In the genomic region with DNA sequence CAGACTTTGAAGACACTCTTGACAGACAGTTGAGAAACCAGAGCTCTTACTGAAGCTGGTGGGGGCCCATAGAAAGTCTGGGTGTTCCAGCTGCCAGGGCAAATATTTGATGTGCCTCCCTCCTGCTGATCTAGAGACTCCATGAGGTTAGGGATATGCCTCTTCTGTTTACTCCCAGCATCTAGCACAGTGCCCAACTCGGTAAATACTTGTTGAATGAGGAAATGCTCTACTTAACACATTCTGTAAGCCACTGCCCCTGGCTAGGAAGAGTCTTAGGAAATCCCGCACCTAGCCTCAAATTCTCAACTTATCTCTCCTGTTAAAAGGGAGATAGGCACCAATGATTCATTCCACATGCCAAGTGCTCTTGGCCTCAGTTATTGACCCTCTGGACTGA, we compare ENCODE assay signal across 10 cellular contexts.
A peak's percentile ranks its signal among the peaks of the same experiment; 100 is the strongest.
DNase-seq lines count a peak whose midpoint lies in the region; ATAC-seq and TF ChIP-seq lines count a peak whose summit lies in the region.
"Had no signal": no experiment of that assay in that cellular context is flagged by ENCODE, and none has a peak within 500 bp of the region (broad histone marks: within the 10 kb centered on the region; RNA-seq: fewer than 3 reads in every experiment).

No MANE protein-coding gene starts in this region.

- DNase-seq in DMS53 (lab: John Stamatoyannopoulos, UW) (peak; percentile 82), NCI-H1417 treated with DMSO at 0.1 percent for 48 hours (lab: John Stamatoyannopoulos, UW) (peak; percentile 83), occipital lobe (lab: John Stamatoyannopoulos, UW) (no peak), AML-193 (lab: John Stamatoyannopoulos, UW) (no peak), RPMI8226 (no peak)
- DNase-seq in activated CD8-positive, alpha-beta T cell treated with anti-CD3 and anti-CD28 coated beads for 36 hours, result no peak
- DNase-seq: kidney had no signal

- H3K36me3 ChIP-seq in liver (ENCODE audit: control insufficient read depth in 4 of 4, insufficient read depth in 3 of 4, low read depth in 1 of 4, low read length in 3 of 4), result no peaks in the 10 kb centered on the region

- no peaks in the 10 kb centered on the region for H3K9me3 ChIP-seq in liver (ENCODE audit: control insufficient read depth in 4 of 4, low read length in 3 of 4)

- H3K4me3 Mint-ChIP-seq in activated CD8-positive, alpha-beta T cell treated with anti-CD3 and anti-CD28 coated beads for 36 hours, result no peak overlapping the region
- H3K4me3 Mint-ChIP-seq: central memory CD8-positive, alpha-beta T cell had no signal

- intact Hi-C loops in activated CD8-positive, alpha-beta T cell treated with anti-CD3 and anti-CD28 coated beads for 36 hours (cut with micrococcal nuclease), result no loop called here

- H3K4me1 Mint-ChIP-seq in activated CD8-positive, alpha-beta T cell treated with anti-CD3 and anti-CD28 coated beads for 36 hours (ENCODE audit: low read depth), result peaks cover 66% of the 10 kb centered on the region

- no peaks in the 10 kb centered on the region for H3K27me3 ChIP-seq in liver (ENCODE audit: control insufficient read depth in 4 of 4, insufficient read depth in 4 of 4, low read length in 3 of 4)

- POLR2A ChIA-PET in activated CD8-positive, alpha-beta T cell treated with anti-CD3 and anti-CD28 coated beads for 36 hours (lab: Charles Lee), result no interaction called here

- CTCF ChIA-PET in activated CD8-positive, alpha-beta T cell treated with anti-CD3 and anti-CD28 coated beads for 36 hours (lab: Charles Lee), result interaction anchor here (2.0 kb wide), 1 partner anchor 183 kb away, joined by 7 read pairs; no protein-coding TSS in a partner anchor

- peaks cover 3% of the 10 kb centered on the region for H3K9me3 Mint-ChIP-seq in activated CD8-positive, alpha-beta T cell treated with anti-CD3 and anti-CD28 coated beads for 36 hours
- H3K9me3 Mint-ChIP-seq: central memory CD8-positive, alpha-beta T cell had no signal

- peak overlapping the region; percentile 75 for H3K27ac Mint-ChIP-seq in activated CD8-positive, alpha-beta T cell treated with anti-CD3 and anti-CD28 coated beads for 36 hours

- H3K27ac ChIP-seq in liver (ENCODE audit: low read depth in 1 of 2, low read length in 2 of 2), result peak overlapping the region; percentile 55 to 77

- no peak overlapping the region for H3K9ac ChIP-seq in liver (ENCODE audit: low read depth in 1 of 2, low read length in 2 of 2)

- peaks cover 5 to 25% (median 16%) of the 10 kb centered on the region in 4 donors for H3K4me1 ChIP-seq in liver (ENCODE audit: control insufficient read depth in 4 of 4, insufficient read depth in 4 of 4, low read length in 3 of 4)

- H3K4me3 ChIP-seq in liver (ENCODE audit: low read depth in 1 of 3, low read length in 3 of 3), result no peak overlapping the region

- 16% methylated on average over 2 of the region's 2 CpGs for WGBS in liver

- TF ChIP-seq RAD21 in liver (IDR thresholded peaks at IDR 0.05), result peak; percentile 46 to 68

- TF ChIP-seq CTCF in activated CD8-positive, alpha-beta T cell treated with anti-CD3 and anti-CD28 coated beads for 36 hours (IDR thresholded peaks at IDR 0.05), result no peak
- TF ChIP-seq CTCF in liver (IDR thresholded peaks at IDR 0.05; ENCODE audit: low read depth, low read length, missing input control), result no peak

- H3K36me3 Mint-ChIP-seq in activated CD8-positive, alpha-beta T cell treated with anti-CD3 and anti-CD28 coated beads for 36 hours (ENCODE audit: low read depth), result no peaks in the 10 kb centered on the region

- ATAC-seq in activated CD8-positive, alpha-beta T cell treated with anti-CD3 and anti-CD28 coated beads for 36 hours, result no peak
- ATAC-seq in GM18907 (IDR thresholded peaks at IDR 0.05; ENCODE audit: unreplicated experiment), result no peak

- no peaks in the 10 kb centered on the region for H3K27me3 Mint-ChIP-seq in activated CD8-positive, alpha-beta T cell treated with anti-CD3 and anti-CD28 coated beads for 36 hours
- H3K27me3 Mint-ChIP-seq: central memory CD8-positive, alpha-beta T cell had no signal

TF ChIP-seq in liver, 16 proteins besides CTCF, POLR2A, EP300 and RAD21:
- TF ChIP-seq EGR1 (IDR thresholded peaks at IDR 0.05; ENCODE audit: low read depth in 2 of 2) (peak in 1 of 2 donors; percentile 52), RXRA (IDR thresholded peaks at IDR 0.05) (peak; percentile 70 to 71), TAF1 (conservative IDR thresholded peaks at IDR 0.05) (no peak), HNF4A (conservative IDR thresholded peaks at IDR 0.05) (peak; percentile 70 to 71), JUND (IDR thresholded peaks at IDR 0.05) (peak; percentile 77 to 80), SP1 (IDR thresholded peaks at IDR 0.05) (peak; percentile 61), FOXA1 (IDR thresholded peaks at IDR 0.05) (peak; percentile 94), YY1 (IDR thresholded peaks at IDR 0.05) (peak; percentile 65), FOXA2 (IDR thresholded peaks at IDR 0.05) (peak; percentile 91), HNF4G (IDR thresholded peaks at IDR 0.05) (peak; percentile 8)
- TF ChIP-seq, protein P1, sequence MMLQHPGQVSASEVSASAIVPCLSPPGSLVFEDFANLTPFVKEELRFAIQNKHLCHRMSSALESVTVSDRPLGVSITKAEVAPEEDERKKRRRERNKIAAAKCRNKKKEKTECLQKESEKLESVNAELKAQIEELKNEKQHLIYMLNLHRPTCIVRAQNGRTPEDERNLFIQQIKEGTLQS (IDR thresholded peaks at IDR 0.05), result no peak
- TF ChIP-seq, protein P2, sequence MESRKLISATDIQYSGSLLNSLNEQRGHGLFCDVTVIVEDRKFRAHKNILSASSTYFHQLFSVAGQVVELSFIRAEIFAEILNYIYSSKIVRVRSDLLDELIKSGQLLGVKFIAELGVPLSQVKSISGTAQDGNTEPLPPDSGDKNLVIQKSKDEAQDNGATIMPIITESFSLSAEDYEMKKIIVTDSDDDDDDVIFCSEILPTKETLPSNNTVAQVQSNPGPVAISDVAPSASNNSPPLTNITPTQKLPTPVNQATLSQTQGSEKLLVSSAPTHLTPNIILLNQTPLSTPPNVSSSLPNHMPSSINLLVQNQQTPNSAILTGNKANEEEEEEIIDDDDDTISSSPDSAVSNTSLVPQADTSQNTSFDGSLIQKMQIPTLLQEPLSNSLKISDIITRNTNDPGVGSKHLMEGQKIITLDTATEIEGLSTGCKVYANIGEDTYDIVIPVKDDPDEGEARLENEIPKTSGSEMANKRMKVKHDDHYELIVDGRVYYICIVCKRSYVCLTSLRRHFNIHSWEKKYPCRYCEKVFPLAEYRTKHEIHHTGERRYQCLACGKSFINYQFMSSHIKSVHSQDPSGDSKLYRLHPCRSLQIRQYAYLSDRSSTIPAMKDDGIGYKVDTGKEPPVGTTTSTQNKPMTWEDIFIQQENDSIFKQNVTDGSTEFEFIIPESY (IDR thresholded peaks at IDR 0.05), result peak; percentile 46
- TF ChIP-seq, protein P3, sequence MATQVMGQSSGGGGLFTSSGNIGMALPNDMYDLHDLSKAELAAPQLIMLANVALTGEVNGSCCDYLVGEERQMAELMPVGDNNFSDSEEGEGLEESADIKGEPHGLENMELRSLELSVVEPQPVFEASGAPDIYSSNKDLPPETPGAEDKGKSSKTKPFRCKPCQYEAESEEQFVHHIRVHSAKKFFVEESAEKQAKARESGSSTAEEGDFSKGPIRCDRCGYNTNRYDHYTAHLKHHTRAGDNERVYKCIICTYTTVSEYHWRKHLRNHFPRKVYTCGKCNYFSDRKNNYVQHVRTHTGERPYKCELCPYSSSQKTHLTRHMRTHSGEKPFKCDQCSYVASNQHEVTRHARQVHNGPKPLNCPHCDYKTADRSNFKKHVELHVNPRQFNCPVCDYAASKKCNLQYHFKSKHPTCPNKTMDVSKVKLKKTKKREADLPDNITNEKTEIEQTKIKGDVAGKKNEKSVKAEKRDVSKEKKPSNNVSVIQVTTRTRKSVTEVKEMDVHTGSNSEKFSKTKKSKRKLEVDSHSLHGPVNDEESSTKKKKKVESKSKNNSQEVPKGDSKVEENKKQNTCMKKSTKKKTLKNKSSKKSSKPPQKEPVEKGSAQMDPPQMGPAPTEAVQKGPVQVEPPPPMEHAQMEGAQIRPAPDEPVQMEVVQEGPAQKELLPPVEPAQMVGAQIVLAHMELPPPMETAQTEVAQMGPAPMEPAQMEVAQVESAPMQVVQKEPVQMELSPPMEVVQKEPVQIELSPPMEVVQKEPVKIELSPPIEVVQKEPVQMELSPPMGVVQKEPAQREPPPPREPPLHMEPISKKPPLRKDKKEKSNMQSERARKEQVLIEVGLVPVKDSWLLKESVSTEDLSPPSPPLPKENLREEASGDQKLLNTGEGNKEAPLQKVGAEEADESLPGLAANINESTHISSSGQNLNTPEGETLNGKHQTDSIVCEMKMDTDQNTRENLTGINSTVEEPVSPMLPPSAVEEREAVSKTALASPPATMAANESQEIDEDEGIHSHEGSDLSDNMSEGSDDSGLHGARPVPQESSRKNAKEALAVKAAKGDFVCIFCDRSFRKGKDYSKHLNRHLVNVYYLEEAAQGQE (IDR thresholded peaks at IDR 0.05), result no peak
- TF ChIP-seq, protein P4, sequence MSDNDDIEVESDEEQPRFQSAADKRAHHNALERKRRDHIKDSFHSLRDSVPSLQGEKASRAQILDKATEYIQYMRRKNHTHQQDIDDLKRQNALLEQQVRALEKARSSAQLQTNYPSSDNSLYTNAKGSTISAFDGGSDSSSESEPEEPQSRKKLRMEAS (IDR thresholded peaks at IDR 0.05), result peak; percentile 70

Comparison
In these comparisons a context has a peak if more than half of its experiments do, and no peak if none do; other contexts are left out.
1. DNase-seq: peak in DMS53 (single experiment) and NCI-H1417 treated with DMSO at 0.1 percent for 48 hours (single experiment); none in activated CD8-positive, alpha-beta T cell treated with anti-CD3 and anti-CD28 coated beads for 36 hours (single experiment), occipital lobe (single experiment), AML-193 (0 of 2) and RPMI8226 (single experiment).